23 cellular contexts compared by ENCODE assay signal in genomic region chr17:57117798-57118197, GRCh38. TPM values are rescaled to one million over a fixed set of nuclear protein-coding genes. Genes with fewer than 3 reads are reported as not detected.
A peak's percentile ranks its signal among the peaks of the same experiment; 100 is the strongest.
DNase-seq lines count a peak whose midpoint lies in the region; ATAC-seq, FAIRE-seq and TF ChIP-seq lines count a peak whose summit lies in the region.
"Had no signal": no experiment of that assay in that cellular context is flagged by ENCODE, and none has a peak within 500 bp of the region (broad histone marks: within the 10 kb centered on the region; RNA-seq: fewer than 3 reads in every experiment).

No MANE protein-coding gene starts in this region.

- peaks cover 12% of the 10 kb centered on the region for H3K4me1 Mint-ChIP-seq in neural crest cell
- H3K4me1 Mint-ChIP-seq: B cell had no signal

- CTCF ChIA-PET in HepG2 (lab: Yijun Ruan, JAX; ENCODE audit: low intra/inter-chr PET ratio, low total read pairs), result no interaction called here
- CTCF ChIA-PET in PC-3 (lab: Charles Lee), result no interaction called here

- no peaks in the 10 kb centered on the region for H3K9me3 Mint-ChIP-seq in neural crest cell
- H3K9me3 Mint-ChIP-seq: CD4-positive, alpha-beta T cell; CD8-positive, alpha-beta T cell had no signal

- no peak overlapping the region for H3K9ac ChIP-seq in HepG2 (ENCODE audit: insufficient read depth, low read depth, low read length)
- no peak overlapping the region for H3K9ac ChIP-seq in PC-3 (ENCODE audit: low read length)
- H3K9ac ChIP-seq: BLaER1 treated with 17β-estradiol and CSF1 and Interleukin-3, amounts not matched to agents 10 nM and 100 nM had no signal

- POLR2A ChIA-PET in HepG2 (lab: Yijun Ruan, JAX), result no interaction called here
- POLR2A ChIA-PET in PC-3 (lab: Charles Lee; ENCODE audit: unreplicated experiment), result interaction anchor here (0.6 kb wide), 1 partner anchor 27 kb away, joined by 3 read pairs; no protein-coding TSS in a partner anchor

- H3K4me1 ChIP-seq in HepG2 (ENCODE audit: insufficient read depth, low read length), result peaks cover 35% of the 10 kb centered on the region
- peaks cover 0 to 16% (median 0%) of the 10 kb centered on the region in 4 donors for H3K4me1 ChIP-seq in right lobe of liver
- peaks cover 0 to 7% (median 0%) of the 10 kb centered on the region in 6 donors for H3K4me1 ChIP-seq in spleen
- no peaks in the 10 kb centered on the region for H3K4me1 ChIP-seq in PC-3 (ENCODE audit: insufficient read depth, low read length)
- H3K4me1 ChIP-seq: BLaER1 treated with 17β-estradiol and CSF1 and Interleukin-3, amounts not matched to agents 10 nM and 100 nM; Caco-2 had no signal

- H3K9me2 ChIP-seq in PC-3 (replicated peaks; ENCODE audit: low read length), result no peaks in the 10 kb centered on the region

- TF ChIP-seq RAD21 in HepG2 (CRISPR knock-in tag; IDR thresholded peaks at IDR 0.05), result no peak

- H3K4me2 ChIP-seq in HepG2 (ENCODE audit: low read depth, low read length) (no peak overlapping the region), PC-3 (ENCODE audit: low read length) (no peak overlapping the region)
- H3K4me2 ChIP-seq: A549; BLaER1 treated with 17β-estradiol and CSF1 and Interleukin-3, amounts not matched to agents 10 nM and 100 nM had no signal

- FAIRE-seq in HepG2 (lab: Jason Lieb, UNC), result no peak
- FAIRE-seq in HTR-8/SVneo (lab: Jason Lieb, UNC), result peak; percentile 20
- FAIRE-seq: A549, D721Med, G401.6, GM12891 had no signal

- TF ChIP-seq POLR2A in HepG2 (IDR thresholded peaks at IDR 0.05; ENCODE audit: insufficient read depth in 1 of 2, low read depth in 2 of 2, low read length in 2 of 2), result no peak
- no peak for TF ChIP-seq POLR2A in right lobe of liver (IDR thresholded peaks at IDR 0.05)
- TF ChIP-seq POLR2A in spleen (IDR thresholded peaks at IDR 0.05), result no peak

- no peaks in the 10 kb centered on the region for H3K9me3 ChIP-seq in HepG2 (ENCODE audit: low read length)
- no peaks in the 10 kb centered on the region for H3K9me3 ChIP-seq in right lobe of liver
- H3K9me3 ChIP-seq in spleen, result no peaks in the 10 kb centered on the region
- H3K9me3 ChIP-seq in PC-3 (ENCODE audit: low read length), result no peaks in the 10 kb centered on the region
- H3K9me3 ChIP-seq: A549; BLaER1 treated with 17β-estradiol and CSF1 and Interleukin-3, amounts not matched to agents 10 nM and 100 nM; Caco-2 had no signal

- TF ChIP-seq EP300 in HepG2 (IDR thresholded peaks at IDR 0.05; ENCODE audit: low read depth in 2 of 2, low read length in 2 of 2), result no peak
- TF ChIP-seq EP300 in HepG2 (CRISPR knock-in tag; IDR thresholded peaks at IDR 0.05; ENCODE audit: borderline replicate concordance), result no peak

- BruUV-seq in HepG2 (replicated peaks; lab: Mats Ljungman, UMichigan) (no TSS peak), PC-3 (replicated peaks; lab: Mats Ljungman, UMichigan) (no TSS peak)

- DNase-seq in HepG2 (ENCODE audit: low spot score) (no peak), right lobe of liver (no peak), HTR-8/SVneo (ENCODE audit: insufficient read length, low spot score) (no peak), neural crest cell (ENCODE audit: low read depth, low spot score) (no peak), spleen (peak; percentile 25), PC-3 (no peak)
- no peak for DNase-seq in stimulated activated naive CD8-positive, alpha-beta T cell treated with anti-CD3 and anti-CD28 coated beads, Interleukin-15, Interleukin-2, amounts not matched to agents 100 U/mL and 50 U/mL, for 24 hours
- DNase-seq: AML-193; Caco-2; Calu3; CD4-positive, alpha-beta T cell; CD8-positive, alpha-beta T cell; DMS79 treated with DMSO at 0.1 percent for 48 hours; GF-D8 had no signal

- no peaks in the 10 kb centered on the region for H3F3A ChIP-seq in PC-3 (ENCODE audit: low read length, unreplicated experiment)

- peak overlapping the region; percentile 32 for H3K27ac Mint-ChIP-seq in neural crest cell (ENCODE audit: unreplicated experiment)
- H3K27ac Mint-ChIP-seq: B cell; CD4-positive, alpha-beta T cell; CD8-positive, alpha-beta T cell had no signal

- H3K4me3 ChIP-seq in HepG2 (replicated peaks in 1 of 3; ENCODE audit: insufficient read depth in 1 of 3, low read depth in 2 of 3, low read length in 3 of 3) (no peak overlapping the region), right lobe of liver (no peak overlapping the region), spleen (no peak overlapping the region), PC-3 (ENCODE audit: low read length) (no peak overlapping the region)
- H3K4me3 ChIP-seq: A549; BLaER1 treated with 17β-estradiol and CSF1 and Interleukin-3, amounts not matched to agents 10 nM and 100 nM had no signal

- 100% methylated on average over 4 of the region's 4 CpGs for WGBS in HepG2 (ENCODE audit: low lambda C conversion rate)
- 100% methylated on average over 3 of the region's 4 CpGs for WGBS in right lobe of liver (ENCODE audit: insufficient coverage, low coverage, low lambda C conversion rate, missing lambda C conversion rate)
- 86 to 98% (median 96%) methylated on average over 4 of the region's 4 CpGs for WGBS in spleen, 5 donors

- H3K27me3 ChIP-seq in HepG2 (ENCODE audit: control insufficient read depth in 1 of 2, insufficient read depth in 2 of 2, low read length in 2 of 2), result no peaks in the 10 kb centered on the region
- H3K27me3 ChIP-seq in right lobe of liver, result no peaks in the 10 kb centered on the region
- H3K27me3 ChIP-seq in spleen (replicated peaks in 1 of 7), result no peaks in the 10 kb centered on the region
- no peaks in the 10 kb centered on the region for H3K27me3 ChIP-seq in PC-3 (ENCODE audit: low read length)
- H3K27me3 ChIP-seq: BLaER1 treated with 17β-estradiol and CSF1 and Interleukin-3, amounts not matched to agents 10 nM and 100 nM had no signal

- H3K27ac ChIP-seq in HepG2 (ENCODE audit: extremely low read length, insufficient read depth, low read length) (no peak overlapping the region), right lobe of liver (no peak overlapping the region), spleen (no peak overlapping the region), PC-3 (ENCODE audit: low read length) (no peak overlapping the region)
- H3K27ac ChIP-seq: 22Rv1; A549; BLaER1 treated with 17β-estradiol and CSF1 and Interleukin-3, amounts not matched to agents 10 nM and 100 nM; C4-2B had no signal

- TF ChIP-seq CTCF in HepG2 (CRISPR knock-in tag; IDR thresholded peaks at IDR 0.05) (no peak), right lobe of liver (IDR thresholded peaks at IDR 0.05) (no peak), neural crest cell (conservative IDR thresholded peaks at IDR 0.05) (no peak), spleen (IDR thresholded peaks at IDR 0.05 in 8 of 11, conservative IDR thresholded peaks at IDR 0.05 in 3 of 11) (no peak), PC-3 (conservative IDR thresholded peaks at IDR 0.05; ENCODE audit: low read depth, low read length) (no peak)

- peaks cover 10% of the 10 kb centered on the region; the same call in 1 of the 2 replicates for H4K20me1 ChIP-seq in HepG2 (ENCODE audit: insufficient read depth, low read length)
- H4K20me1 ChIP-seq in PC-3 (ENCODE audit: low read length), result no peaks in the 10 kb centered on the region

- H3K27me3 Mint-ChIP-seq in neural crest cell (ENCODE audit: low read depth), result no peaks in the 10 kb centered on the region
- H3K27me3 Mint-ChIP-seq: B cell; CD4-positive, alpha-beta T cell had no signal

- in situ Hi-C loops in HepG2 (cut with HindIII; ENCODE audit: extremely low pct_ligation_motif_present, low pct_unique_long_range_greater_than_20kb), result loop anchor here (10.0 kb wide), 1 partner anchor 103 kb away; no protein-coding TSS in a partner anchor

- intact Hi-C loops in HepG2 (cut with micrococcal nuclease; ENCODE audit: unreplicated experiment) (no loop called here), right lobe of liver (cut with DNase I) (no loop called here), spleen (cut with DNase I; ENCODE audit: low total_unique reads) (no loop called here), PC-3 (cut with micrococcal nuclease) (no loop called here)

- H3K4me3 Mint-ChIP-seq in neural crest cell, result no peak overlapping the region
- H3K4me3 Mint-ChIP-seq: B cell; CD4-positive, alpha-beta T cell; CD8-positive, alpha-beta T cell had no signal

- H2AFZ ChIP-seq in HepG2 (ENCODE audit: low read length) (no peak overlapping the region), PC-3 (ENCODE audit: low read length) (no peak overlapping the region)

- H3K36me3 Mint-ChIP-seq in neural crest cell (ENCODE audit: low read depth), result peaks cover 5% of the 10 kb centered on the region

- peaks cover 61 to 80% of the 10 kb centered on the region in 2 experiments for H3K36me3 ChIP-seq in HepG2 (replicated peaks in 1 of 2; ENCODE audit: control insufficient read depth in 1 of 2, insufficient read depth in 2 of 2, low read length in 2 of 2)
- H3K36me3 ChIP-seq in right lobe of liver, result peaks cover 0 to 61% (median 30%) of the 10 kb centered on the region in 4 donors
- peaks cover 5 to 98% (median 57%) of the 10 kb centered on the region in 6 donors for H3K36me3 ChIP-seq in spleen
- peaks cover 80% of the 10 kb centered on the region for H3K36me3 ChIP-seq in PC-3 (ENCODE audit: low read depth, low read length)

- ATAC-seq in HepG2 (no peak), right lobe of liver (no peak), PC-3 (no peak), GM18519 (IDR thresholded peaks at IDR 0.05; ENCODE audit: low FRiP score, unreplicated experiment) (no peak)
- ATAC-seq in stimulated activated naive CD8-positive, alpha-beta T cell treated with anti-CD3 and anti-CD28 coated beads, Interleukin-15, Interleukin-2, amounts not matched to agents 100 U/mL and 50 U/mL, for 24 hours, result no peak
- ATAC-seq: A549; CD8-positive, alpha-beta T cell had no signal

- H3K79me2 ChIP-seq in HepG2 (ENCODE audit: insufficient read depth, low read length), result no peaks in the 10 kb centered on the region
- H3K79me2 ChIP-seq in PC-3 (ENCODE audit: low read length), result no peaks in the 10 kb centered on the region

RNA-seq across cellular contexts. Expression of gene AKAP1, which starts 32.8 kb away (rescaled TPM):
- total RNA-seq in HepG2 (2016; rRNA removed; fragmentation: Illumina TruSeq; extraction: Trizol) (46.4 and 101 TPM in 2 replicates), right lobe of liver (10 to 100 TPM; 31.2 to 58.5 (median 43.1) TPM), neural crest cell (21.5 and 23.4 TPM in 2 replicates), spleen (10 to 100 TPM; 15.0 to 23.9 (median 21.1) TPM), PC-3 (2014; rRNA removed) (73.1 and 108 TPM in 2 replicates)
- 18.6 and 20.2 TPM in 2 replicates for total RNA-seq in HepG2 (2016; cell fraction: cytosol; rRNA removed; fragmentation: Illumina TruSeq; extraction: Trizol; ENCODE audit: low read depth)
- total RNA-seq in HepG2 (2016; cell fraction: insoluble cytoplasmic fraction; rRNA removed; fragmentation: Illumina TruSeq; extraction: Trizol), result 43.3 and 95.2 TPM in 2 replicates
- 44.9 and 47.5 TPM in 2 replicates for total RNA-seq in HepG2 (2016; cell fraction: membrane; rRNA removed; fragmentation: Illumina TruSeq; extraction: Trizol)
- total RNA-seq in HepG2 (2016; cell fraction: nucleus; rRNA removed; fragmentation: Illumina TruSeq; extraction: Trizol), result 119 and 142 TPM in 2 replicates
- polyA plus RNA-seq in HepG2 (2011; rRNA removed) (131 and 136 TPM in 2 replicates), spleen (10 to 100 TPM in 1 of 3 donors, 1 to 10 TPM in 2; 6.7 to 12.5 (median 9.4) TPM)
- polyA plus RNA-seq in HepG2 (2011; cell fraction: cytosol; rRNA removed), result 93.5 and 109 TPM in 2 replicates
- polyA plus RNA-seq in HepG2 (2011; cell fraction: nucleus; rRNA removed), result 234 and 300 TPM in 2 replicates
- 66.3 and 68.8 TPM in 2 replicates for polyA plus RNA-seq in HepG2 (2012)
- 8.4 and 10.9 TPM in 2 replicates for polyA plus RNA-seq in HepG2 (2016; cell fraction: cytosol; fragmentation: Illumina TruSeq; extraction: Trizol; ENCODE audit: low read depth)
- polyA plus RNA-seq in HepG2 (2016; cell fraction: insoluble cytoplasmic fraction; fragmentation: Illumina TruSeq; extraction: Trizol; ENCODE audit: low read depth), result 34.0 and 34.5 TPM in 2 replicates
- polyA plus RNA-seq in HepG2 (2016; cell fraction: membrane; fragmentation: Illumina TruSeq; extraction: Trizol; ENCODE audit: low read depth), result 17.7 and 18.8 TPM in 2 replicates
- 141 and 146 TPM in 2 replicates for polyA plus RNA-seq in HepG2 (2016; cell fraction: nucleus; fragmentation: Illumina TruSeq; extraction: Trizol; ENCODE audit: insufficient read depth, low read depth)
- polyA minus RNA-seq in HepG2 (2011; rRNA and poly(A)+ RNA removed; ENCODE audit: low replicate concordance), result 127 and 335 TPM in 2 replicates
- 101 and 127 TPM in 2 replicates for polyA minus RNA-seq in HepG2 (2011; cell fraction: cytosol; rRNA and poly(A)+ RNA removed)
- polyA minus RNA-seq in HepG2 (2011; cell fraction: nucleus; rRNA and poly(A)+ RNA removed), result 78.2 and 99.9 TPM in 2 replicates
